17 cellular contexts compared by ENCODE assay signal in genomic region chr15:63609448-63609847, GRCh38. TPM values are rescaled to one million over a fixed set of nuclear protein-coding genes. Genes with fewer than 3 reads are reported as not detected.
DNase-seq lines count a peak whose midpoint lies in the region; ATAC-seq and TF ChIP-seq lines count a peak whose summit lies in the region.
"Had no signal": no experiment of that assay in that cellular context is flagged by ENCODE, and none has a peak within 500 bp of the region (broad histone marks: within the 10 kb centered on the region; RNA-seq: fewer than 3 reads in every experiment).

No MANE protein-coding gene starts in this region.

- no peaks in the 10 kb centered on the region for H4K20me1 ChIP-seq in osteoblast (ENCODE audit: insufficient read depth, low read length)

- no peak for ATAC-seq in activated naive CD4-positive, alpha-beta T cell treated with anti-CD3 and anti-CD28 coated beads, Interleukin-2, amount 50 U/mL, for 72 hours

- H3K4me3 ChIP-seq in osteoblast (ENCODE audit: insufficient read depth, low read length) = no peak overlapping the region
- H3K4me3 ChIP-seq: coronary artery, heart left ventricle, mucosa of descending colon, SJCRH30 had no signal

- H3K4me3 Mint-ChIP-seq in activated naive CD8-positive, alpha-beta T cell = no peak overlapping the region
- no peak overlapping the region for H3K4me3 Mint-ChIP-seq in T-helper 2 cell treated with Interferon-gamma antibody and Interleukin-4, amounts not matched to agents 5 μg/mL and 100 μg/mL, for 36 hours
- H3K4me3 Mint-ChIP-seq: activated naive CD4-positive, alpha-beta T cell treated with anti-CD3 and anti-CD28 coated beads for 36 hours; stimulated activated naive CD8-positive, alpha-beta T cell treated with anti-CD3 and anti-CD28 coated beads, Interleukin-15, Interleukin-2, amounts not matched to agents 100 ng/mL and 50 ng/mL, for 24 hours; WTC11 had no signal

- H2AFZ ChIP-seq in osteoblast (ENCODE audit: low read length) = no peak overlapping the region

- peak overlapping the region; percentile 9 to 33 for H3K27ac Mint-ChIP-seq in activated naive CD4-positive, alpha-beta T cell treated with anti-CD3 and anti-CD28 coated beads, Interleukin-2, amount 50 U/mL, for 72 hours
- peak overlapping the region; percentile 22 for H3K27ac Mint-ChIP-seq in activated naive CD8-positive, alpha-beta T cell
- H3K27ac Mint-ChIP-seq in T-helper 2 cell treated with Interferon-gamma antibody and Interleukin-4, amounts not matched to agents 5 μg/mL and 100 μg/mL, for 36 hours = no peak overlapping the region
- H3K27ac Mint-ChIP-seq: WTC11 had no signal

- H3K27me3 ChIP-seq in osteoblast (ENCODE audit: insufficient read depth, low read length) = no peaks in the 10 kb centered on the region
- H3K27me3 ChIP-seq: heart left ventricle, SJCRH30 had no signal

- no peak for DNase-seq in activated naive CD4-positive, alpha-beta T cell treated with anti-CD3 and anti-CD28 coated beads, Interleukin-2, amount 50 U/mL, for 72 hours (ENCODE audit: low spot score in 2 of 2)
- no peak for DNase-seq in activated naive CD4-positive, alpha-beta T cell treated with Interleukin-2 at 50 U/mL for 16 hours
- DNase-seq in osteoblast (ENCODE audit: insufficient read length, low spot score, missing footprints) (peak; percentile 42), OCI-M2 (lab: John Stamatoyannopoulos, UW; ENCODE audit: unreplicated experiment) (no peak), SW 1271 (lab: John Stamatoyannopoulos, UW) (no peak)
- no peak for DNase-seq in T-helper 2 cell treated with Interferon-gamma antibody and Interleukin-4, amounts not matched to agents 5 μg/mL and 100 μg/mL, for 36 hours (ENCODE audit: low spot score)
- DNase-seq in stimulated activated CD4-positive, alpha-beta T cell treated with anti-CD3 and anti-CD28 coated beads, Interleukin-4, amount 100 ng/mL, for 24 hours = no peak

- H3K9me3 ChIP-seq in osteoblast (ENCODE audit: low read depth, low read length) = no peaks in the 10 kb centered on the region
- H3K9me3 ChIP-seq: heart left ventricle, mucosa of descending colon, SJCRH30 had no signal

- H3K4me2 ChIP-seq in osteoblast (ENCODE audit: insufficient read depth, low read length) = no peak overlapping the region

- no peak overlapping the region for H3K27ac ChIP-seq in osteoblast (ENCODE audit: low read depth, low read length)

- peaks cover 43% of the 10 kb centered on the region for H3K4me1 Mint-ChIP-seq in activated naive CD8-positive, alpha-beta T cell (ENCODE audit: low read depth)
- H3K4me1 Mint-ChIP-seq in T-helper 2 cell treated with Interferon-gamma antibody and Interleukin-4, amounts not matched to agents 5 μg/mL and 100 μg/mL, for 36 hours (ENCODE audit: low read depth) = peaks cover 34% of the 10 kb centered on the region

- H3K27me3 Mint-ChIP-seq in activated naive CD8-positive, alpha-beta T cell = no peaks in the 10 kb centered on the region
- H3K27me3 Mint-ChIP-seq in T-helper 2 cell treated with Interferon-gamma antibody and Interleukin-4, amounts not matched to agents 5 μg/mL and 100 μg/mL, for 36 hours (ENCODE audit: low read depth) = no peaks in the 10 kb centered on the region
- H3K27me3 Mint-ChIP-seq: stimulated activated naive CD8-positive, alpha-beta T cell treated with anti-CD3 and anti-CD28 coated beads, Interleukin-15, Interleukin-2, amounts not matched to agents 100 ng/mL and 50 ng/mL, for 24 hours had no signal

- H3K9me3 Mint-ChIP-seq in activated naive CD4-positive, alpha-beta T cell treated with anti-CD3 and anti-CD28 coated beads, Interleukin-2, amount 50 U/mL, for 72 hours = no peaks in the 10 kb centered on the region
- H3K9me3 Mint-ChIP-seq in activated naive CD8-positive, alpha-beta T cell (ENCODE audit: low read depth) = no peaks in the 10 kb centered on the region
- H3K9me3 Mint-ChIP-seq in T-helper 2 cell treated with Interferon-gamma antibody and Interleukin-4, amounts not matched to agents 5 μg/mL and 100 μg/mL, for 36 hours = no peaks in the 10 kb centered on the region
- H3K9me3 Mint-ChIP-seq: activated naive CD4-positive, alpha-beta T cell treated with anti-CD3 and anti-CD28 coated beads for 36 hours; immature natural killer cell; stimulated activated naive CD8-positive, alpha-beta T cell treated with anti-CD3 and anti-CD28 coated beads, Interleukin-15, Interleukin-2, amounts not matched to agents 100 ng/mL and 50 ng/mL, for 24 hours; WTC11 had no signal

- no peaks in the 10 kb centered on the region for H3K79me2 ChIP-seq in osteoblast (ENCODE audit: insufficient read depth, low read length)

- no peak for TF ChIP-seq CTCF in osteoblast (IDR thresholded peaks at IDR 0.05; ENCODE audit: extremely low read depth, low read depth, low read length)

- H3K4me1 ChIP-seq in osteoblast (ENCODE audit: insufficient read depth, low read length) = peaks cover 13% of the 10 kb centered on the region

- H3K36me3 Mint-ChIP-seq in activated naive CD4-positive, alpha-beta T cell treated with anti-CD3 and anti-CD28 coated beads, Interleukin-2, amount 50 U/mL, for 72 hours = peaks cover 0 to 6% of the 10 kb centered on the region in 2 donors
- peaks cover 10% of the 10 kb centered on the region for H3K36me3 Mint-ChIP-seq in activated naive CD8-positive, alpha-beta T cell
- H3K36me3 Mint-ChIP-seq in T-helper 2 cell treated with Interferon-gamma antibody and Interleukin-4, amounts not matched to agents 5 μg/mL and 100 μg/mL, for 36 hours (ENCODE audit: low read depth) = peaks cover 36% of the 10 kb centered on the region

- peaks cover 29% of the 10 kb centered on the region for H3K36me3 ChIP-seq in osteoblast (ENCODE audit: insufficient read depth, low read length)
- H3K36me3 ChIP-seq: SJCRH30 had no signal

RNA-seq across cellular contexts. Expression of gene FBXL22, which starts 12.3 kb away (rescaled TPM):
- under 1 TPM; 0.30 to 0.80 TPM for total RNA-seq in activated naive CD4-positive, alpha-beta T cell treated with anti-CD3 and anti-CD28 coated beads, Interleukin-2, amount 50 U/mL, for 72 hours
- total RNA-seq in osteoblast = 0.59 and 1.8 TPM in 2 replicates
- total RNA-seq: H4 had no signal
